8 cellular contexts compared by ENCODE assay signal in the genomic region with DNA sequence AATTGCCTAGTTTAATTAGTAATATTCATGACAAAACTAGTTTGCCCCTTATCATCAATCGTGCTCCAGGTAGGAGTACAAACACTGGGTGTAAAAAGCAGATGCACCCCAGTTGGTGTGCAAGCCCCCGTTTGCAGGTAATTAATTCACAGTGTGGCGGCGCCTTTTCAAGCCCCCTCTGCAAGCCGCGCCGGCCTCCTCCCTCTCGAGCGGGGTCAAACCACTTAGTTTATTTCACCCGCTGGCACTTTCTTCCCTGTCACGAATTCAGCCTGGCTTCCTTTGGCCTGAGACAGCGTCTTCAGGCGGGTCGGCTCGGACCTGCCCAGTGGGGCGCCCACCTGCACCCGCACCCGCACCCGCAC.
DNase-seq lines count a peak whose midpoint lies in the region; ATAC-seq and TF ChIP-seq lines count a peak whose summit lies in the region.

No MANE protein-coding gene starts in this region.

- peaks cover 22% of the 10 kb centered on the region for H3K4me1 Mint-ChIP-seq in activated CD8-positive, alpha-beta memory T cell treated with anti-CD3 and anti-CD28 coated beads, Interleukin-2, amount 10 ng/mL, durations not matched to agents 7 days and 5 days
- H3K4me1 Mint-ChIP-seq in activated T-helper 1 cell treated with anti-CD3 and anti-CD28 coated beads, Interleukin-12 subunit alpha, Interleukin-12 subunit beta, Interleukin-2, Interleukin-4 antibody, amounts not matched to agents 30 ng/mL and 10 ng/mL and 1 ng/mL, durations not matched to agents 14 hours and 24 hours and 36 hours (ENCODE audit: low read depth) = peaks cover 25% of the 10 kb centered on the region

- H3K36me3 Mint-ChIP-seq in activated CD8-positive, alpha-beta memory T cell treated with anti-CD3 and anti-CD28 coated beads, Interleukin-2, amount 10 ng/mL, durations not matched to agents 7 days and 5 days = no peaks in the 10 kb centered on the region
- peaks cover 1% of the 10 kb centered on the region for H3K36me3 Mint-ChIP-seq in activated T-helper 1 cell treated with anti-CD3 and anti-CD28 coated beads, Interleukin-12 subunit alpha, Interleukin-12 subunit beta, Interleukin-2, Interleukin-4 antibody, amounts not matched to agents 30 ng/mL and 10 ng/mL and 1 ng/mL, durations not matched to agents 14 hours and 24 hours and 36 hours (ENCODE audit: low read depth)

- ATAC-seq in activated CD8-positive, alpha-beta memory T cell treated with anti-CD3 and anti-CD28 coated beads, Interleukin-2, amount 10 ng/mL, durations not matched to agents 7 days and 5 days = no peak
- ATAC-seq in left lung (no peak), HG03457 (IDR thresholded peaks at IDR 0.05; ENCODE audit: unreplicated experiment) (no peak), GM21786 (IDR thresholded peaks at IDR 0.05; ENCODE audit: unreplicated experiment) (no peak)

- no peak for DNase-seq in activated CD8-positive, alpha-beta memory T cell treated with anti-CD3 and anti-CD28 coated beads, Interleukin-2, amount 10 ng/mL, durations not matched to agents 7 days and 5 days
- no peak for DNase-seq in activated CD8-positive, alpha-beta memory T cell treated with anti-CD3 and anti-CD28 coated beads, Interleukin-2, amount 50 U/mL, for 48 hours
- no peak for DNase-seq in activated T-helper 1 cell treated with anti-CD3 and anti-CD28 coated beads, Interleukin-12 subunit alpha, Interleukin-12 subunit beta, Interleukin-2, Interleukin-4 antibody, amounts not matched to agents 30 ng/mL and 10 ng/mL and 1 ng/mL, durations not matched to agents 14 hours and 24 hours and 36 hours (ENCODE audit: low spot score)
- DNase-seq in left lung = no peak
- peak in 1 of 2 donors; percentile 20 for DNase-seq in tibial artery
- no peak for DNase-seq in NCI-H226

- peaks cover 0 to 36% of the 10 kb centered on the region in 2 donors for H3K4me1 ChIP-seq in left lung
- peaks cover 0 to 26% (median 7%) of the 10 kb centered on the region in 4 donors for H3K4me1 ChIP-seq in tibial artery

- H3K4me3 ChIP-seq in left lung = peak overlapping the region; percentile 67 to 78
- H3K4me3 ChIP-seq in tibial artery = peak overlapping the region; percentile 77 to 92

- H3K27me3 ChIP-seq in left lung (peaks cover 0 to 40% of the 10 kb centered on the region in 2 donors), tibial artery (no peaks in the 10 kb centered on the region)

- H3K36me3 ChIP-seq in left lung (no peaks in the 10 kb centered on the region), tibial artery (no peaks in the 10 kb centered on the region)

- CTCF ChIA-PET in activated CD8-positive, alpha-beta memory T cell treated with anti-CD3 and anti-CD28 coated beads, Interleukin-2, amount 10 ng/mL, durations not matched to agents 7 days and 5 days (lab: Charles Lee) = no interaction called here

- H3K4me3 Mint-ChIP-seq in activated CD8-positive, alpha-beta memory T cell treated with anti-CD3 and anti-CD28 coated beads, Interleukin-2, amount 10 ng/mL, durations not matched to agents 7 days and 5 days = peak overlapping the region; percentile 78
- H3K4me3 Mint-ChIP-seq in activated T-helper 1 cell treated with anti-CD3 and anti-CD28 coated beads, Interleukin-12 subunit alpha, Interleukin-12 subunit beta, Interleukin-2, Interleukin-4 antibody, amounts not matched to agents 30 ng/mL and 10 ng/mL and 1 ng/mL, durations not matched to agents 14 hours and 24 hours and 36 hours = peak overlapping the region; percentile 76

- H3K27ac Mint-ChIP-seq in activated CD8-positive, alpha-beta memory T cell treated with anti-CD3 and anti-CD28 coated beads, Interleukin-2, amount 10 ng/mL, durations not matched to agents 7 days and 5 days = no peak overlapping the region
- no peak overlapping the region for H3K27ac Mint-ChIP-seq in activated T-helper 1 cell treated with anti-CD3 and anti-CD28 coated beads, Interleukin-12 subunit alpha, Interleukin-12 subunit beta, Interleukin-2, Interleukin-4 antibody, amounts not matched to agents 30 ng/mL and 10 ng/mL and 1 ng/mL, durations not matched to agents 14 hours and 24 hours and 36 hours

- no peaks in the 10 kb centered on the region for H3K9me3 ChIP-seq in left lung
- H3K9me3 ChIP-seq in tibial artery = no peaks in the 10 kb centered on the region

- intact Hi-C loops in activated T-helper 1 cell treated with anti-CD3 and anti-CD28 coated beads, Interleukin-12 subunit alpha, Interleukin-12 subunit beta, Interleukin-2, Interleukin-4 antibody, amounts not matched to agents 30 ng/mL and 10 ng/mL and 1 ng/mL, durations not matched to agents 14 hours and 24 hours and 36 hours (cut with micrococcal nuclease) = loop anchor here (5.0 to 10.0 kb wide), 5 partner anchors 51 to 998 kb away; a partner anchor contains a TSS
- intact Hi-C loops in left lung (cut with DNase I) (no loop called here), tibial artery (cut with DNase I; ENCODE audit: low total_unique reads) (no loop called here)

- no peaks in the 10 kb centered on the region for H3K9me3 Mint-ChIP-seq in activated CD8-positive, alpha-beta memory T cell treated with anti-CD3 and anti-CD28 coated beads, Interleukin-2, amount 10 ng/mL, durations not matched to agents 7 days and 5 days (ENCODE audit: low read depth)
- peaks cover 4% of the 10 kb centered on the region for H3K9me3 Mint-ChIP-seq in activated T-helper 1 cell treated with anti-CD3 and anti-CD28 coated beads, Interleukin-12 subunit alpha, Interleukin-12 subunit beta, Interleukin-2, Interleukin-4 antibody, amounts not matched to agents 30 ng/mL and 10 ng/mL and 1 ng/mL, durations not matched to agents 14 hours and 24 hours and 36 hours

- TF ChIP-seq CTCF in left lung (IDR thresholded peaks at IDR 0.05) = no peak
- no peak for TF ChIP-seq CTCF in tibial artery (IDR thresholded peaks at IDR 0.05)

- no peak overlapping the region for H3K27ac ChIP-seq in left lung
- H3K27ac ChIP-seq in tibial artery = peak overlapping the region; percentile 60 to 79

- peaks cover 56% of the 10 kb centered on the region for H3K27me3 Mint-ChIP-seq in activated CD8-positive, alpha-beta memory T cell treated with anti-CD3 and anti-CD28 coated beads, Interleukin-2, amount 10 ng/mL, durations not matched to agents 7 days and 5 days
- H3K27me3 Mint-ChIP-seq in activated T-helper 1 cell treated with anti-CD3 and anti-CD28 coated beads, Interleukin-12 subunit alpha, Interleukin-12 subunit beta, Interleukin-2, Interleukin-4 antibody, amounts not matched to agents 30 ng/mL and 10 ng/mL and 1 ng/mL, durations not matched to agents 14 hours and 24 hours and 36 hours (ENCODE audit: insufficient read depth) = peaks cover 27% of the 10 kb centered on the region

Comparison
In these comparisons a context has a peak if more than half of its experiments do, and no peak if none do; other contexts are left out.
1. H3K27ac ChIP-seq: peak in tibial artery (2 of 2); none in left lung (0 of 2).